ENCODE assay signal across 26 cellular contexts in genomic region chr10:77085344-77085743, GRCh38.
"Had no signal": no experiment of that assay in that cellular context is flagged by ENCODE, and none has a peak within 500 bp of the region (broad histone marks: within the 10 kb centered on the region; RNA-seq: fewer than 3 reads in every experiment).

No MANE protein-coding gene starts in this region.

- H3K27me3 Mint-ChIP-seq: activated CD4-positive, alpha-beta memory T cell treated with anti-CD3 and anti-CD28 coated beads, Interleukin-2, amount 10 ng/mL, durations not matched to agents 7 days and 5 days; activated CD4-positive, alpha-beta T cell treated with anti-CD3 and anti-CD28 coated beads, Interleukin-2, amount 10 ng/mL, durations not matched to agents 7 days and 5 days; activated naive CD4-positive, alpha-beta T cell treated with anti-CD3 and anti-CD28 coated beads, Interleukin-2, amount 10 ng/mL, durations not matched to agents 7 days and 5 days; activated naive CD8-positive, alpha-beta T cell treated with anti-CD3 and anti-CD28 coated beads, Interleukin-2, amount 10 ng/mL, durations not matched to agents 7 days and 5 days; activated T-cell treated with anti-CD3 and anti-CD28 coated beads, Interleukin-2, amount 50 U/mL, for 24 hours; central memory CD8-positive, alpha-beta T cell had no signal

- ATAC-seq: activated naive CD4-positive, alpha-beta T cell treated with anti-CD3 and anti-CD28 coated beads, Interleukin-2, amount 50 U/mL, for 72 hours; activated T-cell treated with anti-CD3 and anti-CD28 coated beads, Interleukin-2, amount 50 U/mL, for 72 hours; effector memory CD8-positive, alpha-beta T cell; foreskin keratinocyte; T-helper 17 cell; WTC11 had no signal

- H3K4me1 Mint-ChIP-seq: activated CD4-positive, alpha-beta memory T cell treated with anti-CD3 and anti-CD28 coated beads, Interleukin-2, amount 10 ng/mL, durations not matched to agents 7 days and 5 days; activated CD4-positive, alpha-beta T cell treated with anti-CD3 and anti-CD28 coated beads, Interleukin-2, amount 10 ng/mL, durations not matched to agents 7 days and 5 days; activated naive CD4-positive, alpha-beta T cell treated with anti-CD3 and anti-CD28 coated beads, Interleukin-2, amount 10 ng/mL, durations not matched to agents 7 days and 5 days; activated naive CD8-positive, alpha-beta T cell treated with anti-CD3 and anti-CD28 coated beads, Interleukin-2, amount 10 ng/mL, durations not matched to agents 7 days and 5 days; central memory CD8-positive, alpha-beta T cell; T-helper 17 cell had no signal

- H3K27me3 ChIP-seq: brain microvascular endothelial cell, foreskin keratinocyte, gastrocnemius medialis had no signal

- H3K36me3 ChIP-seq: brain microvascular endothelial cell had no signal

- H3K4me3 ChIP-seq: coronary artery, gastrocnemius medialis had no signal

- H3K4me3 Mint-ChIP-seq: activated CD4-positive, alpha-beta memory T cell treated with anti-CD3 and anti-CD28 coated beads, Interleukin-2, amount 10 ng/mL, durations not matched to agents 7 days and 5 days; activated CD4-positive, alpha-beta T cell treated with anti-CD3 and anti-CD28 coated beads, Interleukin-2, amount 10 ng/mL, durations not matched to agents 7 days and 5 days; activated naive CD4-positive, alpha-beta T cell treated with anti-CD3 and anti-CD28 coated beads, Interleukin-2, amount 10 ng/mL, durations not matched to agents 7 days and 5 days; activated naive CD8-positive, alpha-beta T cell treated with anti-CD3 and anti-CD28 coated beads, Interleukin-2, amount 10 ng/mL, durations not matched to agents 7 days and 5 days; activated T-cell treated with anti-CD3 and anti-CD28 coated beads, Interleukin-2, amount 50 U/mL, for 24 hours; activated T-cell treated with anti-CD3 and anti-CD28 coated beads, Interleukin-2, amount 50 U/mL, for 72 hours; central memory CD8-positive, alpha-beta T cell; effector memory CD8-positive, alpha-beta T cell; T-helper 17 cell; WTC11 had no signal

- H3K9me3 ChIP-seq: gastrocnemius medialis had no signal

- H3K36me3 Mint-ChIP-seq: activated naive CD4-positive, alpha-beta T cell treated with anti-CD3 and anti-CD28 coated beads, Interleukin-2, amount 10 ng/mL, durations not matched to agents 7 days and 5 days; activated naive CD4-positive, alpha-beta T cell treated with anti-CD3 and anti-CD28 coated beads, Interleukin-2, amount 50 U/mL, for 72 hours; activated naive CD8-positive, alpha-beta T cell treated with anti-CD3 and anti-CD28 coated beads, Interleukin-2, amount 10 ng/mL, durations not matched to agents 7 days and 5 days; WTC11 had no signal

- DNase-seq: activated CD4-positive, alpha-beta memory T cell treated with anti-CD3 and anti-CD28 coated beads, Interleukin-2, amount 10 ng/mL, durations not matched to agents 7 days and 5 days; activated CD4-positive, alpha-beta T cell treated with anti-CD3 and anti-CD28 coated beads for 1 hour; activated CD4-positive, alpha-beta T cell treated with anti-CD3 and anti-CD28 coated beads for 4 hours; activated CD4-positive, alpha-beta T cell treated with anti-CD3 and anti-CD28 coated beads, Interleukin-2, amount 10 ng/mL, durations not matched to agents 7 days and 5 days; activated CD4-positive, alpha-beta T cell treated with anti-CD3 and anti-CD28 coated beads, Interleukin-2, amount 50 U/mL, for 4 hours; activated CD8-positive, alpha-beta memory T cell treated with anti-CD3 and anti-CD28 coated beads, Interleukin-2, amount 50 U/mL, for 48 hours; activated gamma-delta T cell; activated naive CD4-positive, alpha-beta T cell; activated naive CD4-positive, alpha-beta T cell treated with anti-CD3 and anti-CD28 coated beads, Interleukin-2, amount 10 ng/mL, durations not matched to agents 7 days and 5 days; activated naive CD8-positive, alpha-beta T cell treated with anti-CD3 and anti-CD28 coated beads, Interleukin-2, amount 10 ng/mL, durations not matched to agents 7 days and 5 days; activated T-cell treated with anti-CD3 and anti-CD28 coated beads for 4 hours; activated T-cell treated with anti-CD3 and anti-CD28 coated beads, Interleukin-2, amount 50 U/mL, for 24 hours; activated T-cell treated with anti-CD3 and anti-CD28 coated beads, Interleukin-2, amount 50 U/mL, for 72 hours; brain microvascular endothelial cell; dermis blood vessel endothelial cell; effector CD4-positive, alpha-beta T cell; effector memory CD8-positive, alpha-beta T cell; gastrocnemius medialis; T-helper 1 cell; T-helper 17 cell had no signal

- H3K27ac ChIP-seq: brain microvascular endothelial cell, coronary artery, epithelial cell of prostate, foreskin keratinocyte had no signal

- H3K9me3 Mint-ChIP-seq: activated CD4-positive, alpha-beta memory T cell treated with anti-CD3 and anti-CD28 coated beads, Interleukin-2, amount 10 ng/mL, durations not matched to agents 7 days and 5 days; activated CD4-positive, alpha-beta T cell treated with anti-CD3 and anti-CD28 coated beads, Interleukin-2, amount 10 ng/mL, durations not matched to agents 7 days and 5 days; activated naive CD4-positive, alpha-beta T cell treated with anti-CD3 and anti-CD28 coated beads, Interleukin-2, amount 10 ng/mL, durations not matched to agents 7 days and 5 days; activated naive CD8-positive, alpha-beta T cell treated with anti-CD3 and anti-CD28 coated beads, Interleukin-2, amount 10 ng/mL, durations not matched to agents 7 days and 5 days; activated T-cell treated with anti-CD3 and anti-CD28 coated beads, Interleukin-2, amount 50 U/mL, for 24 hours; activated T-cell treated with anti-CD3 and anti-CD28 coated beads, Interleukin-2, amount 50 U/mL, for 72 hours; central memory CD8-positive, alpha-beta T cell; effector memory CD8-positive, alpha-beta T cell had no signal

- H3K27ac Mint-ChIP-seq: activated CD4-positive, alpha-beta memory T cell treated with anti-CD3 and anti-CD28 coated beads, Interleukin-2, amount 10 ng/mL, durations not matched to agents 7 days and 5 days; activated CD4-positive, alpha-beta T cell treated with anti-CD3 and anti-CD28 coated beads, Interleukin-2, amount 10 ng/mL, durations not matched to agents 7 days and 5 days; activated naive CD4-positive, alpha-beta T cell treated with anti-CD3 and anti-CD28 coated beads, Interleukin-2, amount 10 ng/mL, durations not matched to agents 7 days and 5 days; activated naive CD4-positive, alpha-beta T cell treated with anti-CD3 and anti-CD28 coated beads, Interleukin-2, amount 50 U/mL, for 72 hours; activated naive CD8-positive, alpha-beta T cell treated with anti-CD3 and anti-CD28 coated beads, Interleukin-2, amount 10 ng/mL, durations not matched to agents 7 days and 5 days; activated T-cell treated with anti-CD3 and anti-CD28 coated beads, Interleukin-2, amount 50 U/mL, for 24 hours; activated T-cell treated with anti-CD3 and anti-CD28 coated beads, Interleukin-2, amount 50 U/mL, for 72 hours; effector memory CD8-positive, alpha-beta T cell; T-helper 17 cell; WTC11 had no signal
